8 cellular contexts compared by ENCODE assay signal in the genomic region with DNA sequence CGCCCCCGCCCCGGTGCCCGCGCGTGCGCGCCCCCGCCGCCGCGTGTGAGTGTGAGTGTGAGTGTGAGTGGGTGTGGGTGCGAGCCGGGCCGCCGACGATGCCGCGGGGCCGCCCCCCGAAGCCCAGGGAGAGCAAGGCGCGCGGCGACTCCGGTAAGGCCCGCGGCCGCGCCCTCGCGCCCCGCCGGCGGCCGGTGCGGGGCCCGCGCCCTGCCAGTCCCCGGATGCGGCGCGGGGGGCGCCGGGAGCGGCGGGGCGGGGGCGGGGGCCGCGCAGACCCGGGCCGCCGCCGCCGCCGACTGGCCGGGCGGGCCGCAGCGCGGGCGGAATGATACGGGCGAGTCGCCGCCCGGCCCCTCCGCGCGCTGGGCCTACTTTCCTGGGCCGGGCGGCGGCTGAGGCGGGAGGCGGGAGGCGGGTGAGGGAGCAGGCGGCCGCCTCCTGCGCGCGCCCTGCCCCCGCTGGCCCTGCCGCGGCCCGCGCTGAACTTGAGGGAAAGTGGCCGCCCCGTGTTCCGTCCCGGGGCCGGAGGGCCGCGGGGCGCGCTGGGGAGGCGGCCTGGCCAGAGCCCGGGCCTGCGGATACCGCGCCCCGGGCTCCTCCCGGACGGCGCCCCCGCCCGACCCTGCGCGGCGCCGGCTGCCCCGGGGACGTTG. TPM values are rescaled to one million over a fixed set of nuclear protein-coding genes. Genes with fewer than 3 reads are reported as not detected.
DNase-seq lines count a peak whose midpoint lies in the region; ATAC-seq and TF ChIP-seq lines count a peak whose summit lies in the region.

ZNF236 (plus strand) TSS at position 48 of the 656 bp plus-strand sequence; CDS start at position 99, 51 bp downstream.

- H3K36me3 Mint-ChIP-seq in CD8-positive, alpha-beta memory T cell: peaks cover 0 to 13% (median 1%) of the 10 kb centered on the region in 3 donors
- peaks cover 10% of the 10 kb centered on the region for H3K36me3 Mint-ChIP-seq in activated T-helper 17 cell treated with anti-CD3 and anti-CD28 coated beads, Interleukin-2, amount 50 U/mL, for 72 hours (ENCODE audit: low read depth)
- no peaks in the 10 kb centered on the region for H3K36me3 Mint-ChIP-seq in natural killer cell

- H3K4me3 Mint-ChIP-seq in CD8-positive, alpha-beta memory T cell: peak within 1 kb of the TSS; percentile 93 to 99 (median 94)
- peak within 1 kb of the TSS; percentile 90 for H3K4me3 Mint-ChIP-seq in activated T-helper 17 cell treated with anti-CD3 and anti-CD28 coated beads, Interleukin-2, amount 50 U/mL, for 72 hours
- peak within 1 kb of the TSS; percentile 85 for H3K4me3 Mint-ChIP-seq in natural killer cell

- CTCF ChIA-PET in CD8-positive, alpha-beta memory T cell (lab: Charles Lee): no interaction called here

- H3K36me3 ChIP-seq in CD8-positive, alpha-beta memory T cell (ENCODE audit: insufficient read depth, low read length): no peaks in the 10 kb centered on the region
- H3K36me3 ChIP-seq in fibroblast of lung (ENCODE audit: control insufficient read depth, insufficient read depth, low read length): no peaks in the 10 kb centered on the region

- no peaks in the 10 kb centered on the region for H4K20me1 ChIP-seq in fibroblast of lung (ENCODE audit: control insufficient read depth, extremely low read depth, insufficient read depth, low read length)

- peak within 1 kb of the TSS; percentile 93 for H3K27ac ChIP-seq in CD8-positive, alpha-beta memory T cell (ENCODE audit: low read depth, low read length)
- peak within 1 kb of the TSS; percentile 90 for H3K27ac ChIP-seq in fibroblast of lung (ENCODE audit: insufficient read depth, low read length)

- no peaks in the 10 kb centered on the region for H3K9me3 Mint-ChIP-seq in CD8-positive, alpha-beta memory T cell
- H3K9me3 Mint-ChIP-seq in activated T-helper 17 cell treated with anti-CD3 and anti-CD28 coated beads, Interleukin-2, amount 50 U/mL, for 72 hours: no peaks in the 10 kb centered on the region
- no peaks in the 10 kb centered on the region for H3K9me3 Mint-ChIP-seq in natural killer cell

- POLR2A ChIA-PET in CD8-positive, alpha-beta memory T cell (lab: Charles Lee): no interaction called here

- peaks cover 52 to 76% (median 62%) of the 10 kb centered on the region in 3 donors for H3K4me1 Mint-ChIP-seq in CD8-positive, alpha-beta memory T cell
- peaks cover 30% of the 10 kb centered on the region for H3K4me1 Mint-ChIP-seq in activated T-helper 17 cell treated with anti-CD3 and anti-CD28 coated beads, Interleukin-2, amount 50 U/mL, for 72 hours
- H3K4me1 Mint-ChIP-seq in natural killer cell: peaks cover 37 to 57% of the 10 kb centered on the region in 2 donors

- H3K79me2 ChIP-seq in fibroblast of lung (ENCODE audit: control insufficient read depth, insufficient read depth, low read length): peaks cover 61% of the 10 kb centered on the region

- peak; percentile 43 for ATAC-seq in GM19372 (IDR thresholded peaks at IDR 0.05; ENCODE audit: low read depth, unreplicated experiment)
- ATAC-seq in HG03469 (IDR thresholded peaks at IDR 0.05; ENCODE audit: unreplicated experiment): peak; percentile 30
- peak; percentile 64 for ATAC-seq in activated T-helper 17 cell treated with anti-CD3 and anti-CD28 coated beads, Interleukin-2, amount 50 U/mL, for 72 hours (replicated peaks)
- ATAC-seq in natural killer cell: peak; percentile 62 to 76 (median 69)

- H3K4me3 ChIP-seq in CD8-positive, alpha-beta memory T cell (ENCODE audit: low read length): peak within 1 kb of the TSS; percentile 87
- peak within 1 kb of the TSS; percentile 86 to 95 (median 94) for H3K4me3 ChIP-seq in fibroblast of lung (replicated peaks in 1 of 4; ENCODE audit: control extremely low read depth in 1 of 4, insufficient read depth in 1 of 4, low read depth in 3 of 4, low read length in 4 of 4)

- H2AFZ ChIP-seq in fibroblast of lung (ENCODE audit: low read length): peak within 1 kb of the TSS; percentile 83

- TF ChIP-seq CTCF in fibroblast of lung (conservative IDR thresholded peaks at IDR 0.05 in 1 of 2, IDR thresholded peaks at IDR 0.05 in 1 of 2; ENCODE audit: low read depth in 1 of 2, low read length in 2 of 2): no peak
- TF ChIP-seq CTCF in natural killer cell (IDR thresholded peaks at IDR 0.05): no peak

- H3K27me3 ChIP-seq in CD8-positive, alpha-beta memory T cell (ENCODE audit: insufficient read depth, low read length, poor library complexity, severe bottlenecking): no peaks in the 10 kb centered on the region
- H3K27me3 ChIP-seq in fibroblast of lung (ENCODE audit: control insufficient read depth, insufficient read depth, low read length): no peaks in the 10 kb centered on the region

- H3K27ac Mint-ChIP-seq in CD8-positive, alpha-beta memory T cell: peak within 1 kb of the TSS; percentile 88 to 99 (median 96)
- H3K27ac Mint-ChIP-seq in activated T-helper 17 cell treated with anti-CD3 and anti-CD28 coated beads, Interleukin-2, amount 50 U/mL, for 72 hours: peak within 1 kb of the TSS; percentile 91
- H3K27ac Mint-ChIP-seq in natural killer cell: peak within 1 kb of the TSS; percentile 87 to 89

- H3K4me2 ChIP-seq in fibroblast of lung (ENCODE audit: extremely low read depth, insufficient read depth, low read length): peak within 1 kb of the TSS; percentile 92

- intact Hi-C loops in natural killer cell (cut with micrococcal nuclease): loop anchor here (1.0 kb wide), 1 partner anchor 19 kb away; no protein-coding TSS in a partner anchor

- DNase-seq in CD8-positive, alpha-beta memory T cell: peak; percentile 56 to 79 (median 68)
- DNase-seq in OCI-M1 (lab: John Stamatoyannopoulos, UW) (peak; percentile 81), fibroblast of lung (ENCODE audit: low read depth in 2 of 2) (peak; percentile 81 to 85), natural killer cell (peak; percentile 77)
- peak; percentile 67 for DNase-seq in stimulated activated naive CD4-positive, alpha-beta T cell treated with Interleukin-2 at 50 U/mL for 16 hours (lab: John Stamatoyannopoulos, UW)

- H3K9ac ChIP-seq in fibroblast of lung (ENCODE audit: insufficient read depth, low read length): peak within 1 kb of the TSS; percentile 84

- H3K9me3 ChIP-seq in CD8-positive, alpha-beta memory T cell (ENCODE audit: low read length): no peaks in the 10 kb centered on the region
- H3K9me3 ChIP-seq in fibroblast of lung (ENCODE audit: control insufficient read depth, insufficient read depth, low read depth, low read length): no peaks in the 10 kb centered on the region

- H3K27me3 Mint-ChIP-seq in CD8-positive, alpha-beta memory T cell: no peaks in the 10 kb centered on the region
- no peaks in the 10 kb centered on the region for H3K27me3 Mint-ChIP-seq in activated T-helper 17 cell treated with anti-CD3 and anti-CD28 coated beads, Interleukin-2, amount 50 U/mL, for 72 hours
- no peaks in the 10 kb centered on the region for H3K27me3 Mint-ChIP-seq in natural killer cell (ENCODE audit: low read depth in 2 of 2)

- peaks cover 27% of the 10 kb centered on the region for H3K4me1 ChIP-seq in CD8-positive, alpha-beta memory T cell (ENCODE audit: insufficient read depth, low read length)
- no peaks in the 10 kb centered on the region for H3K4me1 ChIP-seq in fibroblast of lung (ENCODE audit: control insufficient read depth, extremely low read depth, insufficient read depth, low read length)

RNA-seq across cellular contexts. Expression of gene ZNF236, which starts in this region (rescaled TPM):
- total RNA-seq in CD8-positive, alpha-beta memory T cell: 10 to 100 TPM; 13.4 to 15.9 TPM
- polyA plus RNA-seq in CD8-positive, alpha-beta memory T cell: 11.1 TPM
- total RNA-seq in activated T-helper 17 cell treated with anti-CD3 and anti-CD28 coated beads, Interleukin-2, amount 50 U/mL, for 72 hours: 10 to 100 TPM; 19.3 to 20.1 TPM
- total RNA-seq in fibroblast of lung (8.0 and 8.4 TPM in 2 replicates), natural killer cell (10 to 100 TPM; 35.1 to 42.2 (median 39.7) TPM)
- polyA plus RNA-seq in fibroblast of lung: 2.8 and 2.9 TPM in 2 replicates
- 2.0 and 2.5 TPM in 2 replicates for polyA plus RNA-seq in fibroblast of lung (2012)
- polyA minus RNA-seq in fibroblast of lung (ENCODE audit: low replicate concordance): 10.2 and 10.4 TPM in 2 replicates

Comparison
In these comparisons a context has a peak if more than half of its experiments do, and no peak if none do; other contexts are left out.
1. Peak in every context shown above with its lines: DNase-seq, ATAC-seq, H3K4me3 ChIP-seq and H3K27ac ChIP-seq.